ENCODE assay signal across 1 cellular context in the genomic region with DNA sequence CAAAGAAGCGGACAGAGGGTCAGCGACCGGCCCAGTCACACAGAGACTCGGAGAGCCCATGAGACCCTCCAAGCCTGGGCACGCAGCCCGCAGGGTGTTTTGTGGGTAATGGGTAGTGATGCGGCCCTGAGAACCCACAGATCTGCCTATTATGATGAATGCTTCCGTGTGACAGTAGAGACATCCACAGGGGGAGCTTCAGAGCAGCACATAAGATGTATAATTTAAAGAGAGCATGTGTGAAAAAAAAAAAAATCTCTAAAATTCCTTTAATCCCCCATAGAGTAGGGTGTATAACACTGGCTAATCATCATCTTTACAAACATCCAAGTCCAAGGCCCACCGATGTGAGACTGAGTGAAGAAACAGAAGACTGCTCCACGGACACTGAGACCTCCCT.
TF ChIP-seq lines count a peak whose summit lies in the region.

No MANE protein-coding gene starts in this region.

TF ChIP-seq in SK-N-SH treated with all-trans-retinoic acid at 6 μM for 48 hours, 23 proteins besides CTCF, POLR2A, EP300 and RAD21 (continued from another document):
- TF ChIP-seq, protein P1, sequence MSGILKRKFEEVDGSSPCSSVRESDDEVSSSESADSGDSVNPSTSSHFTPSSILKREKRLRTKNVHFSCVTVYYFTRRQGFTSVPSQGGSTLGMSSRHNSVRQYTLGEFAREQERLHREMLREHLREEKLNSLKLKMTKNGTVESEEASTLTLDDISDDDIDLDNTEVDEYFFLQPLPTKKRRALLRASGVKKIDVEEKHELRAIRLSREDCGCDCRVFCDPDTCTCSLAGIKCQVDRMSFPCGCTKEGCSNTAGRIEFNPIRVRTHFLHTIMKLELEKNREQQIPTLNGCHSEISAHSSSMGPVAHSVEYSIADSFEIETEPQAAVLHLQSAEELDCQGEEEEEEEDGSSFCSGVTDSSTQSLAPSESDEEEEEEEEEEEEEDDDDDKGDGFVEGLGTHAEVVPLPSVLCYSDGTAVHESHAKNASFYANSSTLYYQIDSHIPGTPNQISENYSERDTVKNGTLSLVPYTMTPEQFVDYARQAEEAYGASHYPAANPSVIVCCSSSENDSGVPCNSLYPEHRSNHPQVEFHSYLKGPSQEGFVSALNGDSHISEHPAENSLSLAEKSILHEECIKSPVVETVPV (CRISPR knock-in tag; IDR thresholded peaks at IDR 0.05): no peak
- no peak for TF ChIP-seq PPARA (CRISPR knock-in tag; IDR thresholded peaks at IDR 0.05; ENCODE audit: borderline replicate concordance)
- no peak for TF ChIP-seq ZNF565 (CRISPR knock-in tag; conservative IDR thresholded peaks at IDR 0.05; ENCODE audit: low read depth)
- no peak for TF ChIP-seq ISL1 (CRISPR knock-in tag; IDR thresholded peaks at IDR 0.05)
- no peak for TF ChIP-seq RARB (CRISPR knock-in tag; IDR thresholded peaks at IDR 0.05)
